Comparison of ENCODE assay signal across 9 cellular contexts in the genomic region with DNA sequence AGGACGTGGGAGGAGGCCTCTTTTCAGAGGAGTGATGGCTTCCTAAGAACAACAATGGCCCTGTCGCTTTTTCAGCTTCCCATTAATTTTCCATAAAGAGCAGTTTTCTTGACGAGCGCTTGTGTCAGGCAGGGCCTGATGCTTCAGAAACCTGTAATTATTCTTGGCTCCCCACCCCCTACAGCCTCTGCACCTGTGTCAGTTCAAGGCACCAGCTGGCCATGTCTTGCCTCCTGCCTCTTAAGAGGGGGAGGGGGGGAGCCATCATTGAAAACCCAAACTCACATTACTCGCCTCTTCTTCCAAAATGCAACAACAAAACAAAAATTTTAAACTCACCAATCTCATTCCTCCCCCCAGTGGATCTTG. TPM values are rescaled to one million over a fixed set of nuclear protein-coding genes. Genes with fewer than 3 reads are reported as not detected.
DNase-seq lines count a peak whose midpoint lies in the region; ATAC-seq and TF ChIP-seq lines count a peak whose summit lies in the region.
"Had no signal": no experiment of that assay in that cellular context is flagged by ENCODE, and none has a peak within 500 bp of the region (broad histone marks: within the 10 kb centered on the region; RNA-seq: fewer than 3 reads in every experiment).

No MANE protein-coding gene starts in this region.

- H3K27ac Mint-ChIP-seq in CD4-positive, alpha-beta T cell, result peak overlapping the region; percentile 77
- H3K27ac Mint-ChIP-seq in neural crest cell (ENCODE audit: unreplicated experiment), result peak overlapping the region; percentile 87

- no peak overlapping the region for H3K4me3 Mint-ChIP-seq in CD4-positive, alpha-beta T cell
- peak overlapping the region; percentile 62 for H3K4me3 Mint-ChIP-seq in neural crest cell
- H3K4me3 Mint-ChIP-seq: CD4-positive, CD25-positive, alpha-beta regulatory T cell had no signal

- H3K36me3 Mint-ChIP-seq in CD4-positive, alpha-beta T cell (ENCODE audit: low read depth), result peaks cover 23% of the 10 kb centered on the region
- peaks cover 14% of the 10 kb centered on the region for H3K36me3 Mint-ChIP-seq in neural crest cell (ENCODE audit: low read depth)

- no peaks in the 10 kb centered on the region for H3K9me3 Mint-ChIP-seq in CD4-positive, alpha-beta T cell
- H3K9me3 Mint-ChIP-seq in neural crest cell, result peaks cover 6% of the 10 kb centered on the region

- ATAC-seq in CD4-positive, alpha-beta T cell (ENCODE audit: poor library complexity), result no peak
- no peak for ATAC-seq in HG03354 (IDR thresholded peaks at IDR 0.05; ENCODE audit: poor library complexity, severe bottlenecking, unreplicated experiment)
- no peak for ATAC-seq in GM21367 (IDR thresholded peaks at IDR 0.05; ENCODE audit: unreplicated experiment)
- no peak for ATAC-seq in HG03520 (IDR thresholded peaks at IDR 0.05; ENCODE audit: unreplicated experiment)

- POLR2A ChIA-PET in CD4-positive, alpha-beta T cell (lab: Charles Lee), result interaction anchor here (2.1 kb wide), 1 partner anchor 10 kb away, joined by 14 read pairs; no protein-coding TSS in a partner anchor

- H3K27me3 Mint-ChIP-seq in CD4-positive, alpha-beta T cell, result no peaks in the 10 kb centered on the region
- H3K27me3 Mint-ChIP-seq in neural crest cell (ENCODE audit: low read depth), result no peaks in the 10 kb centered on the region
- H3K27me3 Mint-ChIP-seq: CD4-positive, CD25-positive, alpha-beta regulatory T cell had no signal

- H3K4me3 ChIP-seq in ectodermal cell (ENCODE audit: insufficient read depth, low read depth, low read length), result no peak overlapping the region

- H3K4me1 Mint-ChIP-seq in CD4-positive, alpha-beta T cell (ENCODE audit: low read depth), result peaks cover 79% of the 10 kb centered on the region
- peaks cover 70% of the 10 kb centered on the region for H3K4me1 Mint-ChIP-seq in neural crest cell

- no peak overlapping the region for H3K27ac ChIP-seq in CD4-positive, alpha-beta T cell (ENCODE audit: low read depth, low read length)
- peak overlapping the region; percentile 56 for H3K27ac ChIP-seq in ectodermal cell (ENCODE audit: insufficient read depth, low read depth, low read length, poor library complexity, severe bottlenecking)

- no peaks in the 10 kb centered on the region for H3K36me3 ChIP-seq in ectodermal cell (ENCODE audit: control insufficient read depth, insufficient read depth, low read length)

- 31 to 46% methylated on average over 5 of the region's 5 CpGs for WGBS in ectodermal cell, 2 experiments

- TF ChIP-seq CTCF in CD4-positive, alpha-beta T cell (IDR thresholded peaks at IDR 0.05), result no peak
- TF ChIP-seq CTCF in neural crest cell (conservative IDR thresholded peaks at IDR 0.05), result no peak

- CTCF ChIA-PET in CD4-positive, alpha-beta T cell (lab: Charles Lee), result no interaction called here

- intact Hi-C loops in CD4-positive, alpha-beta T cell (cut with DNase I, micrococcal nuclease), result loop anchor here in 1 of 2 experiments (5.0 kb wide), 1 partner anchor 34 kb away; the partner anchor contains the start of gene KLF7

- DNase-seq in CD4-positive, alpha-beta T cell, result no peak
- DNase-seq in NCI-H2107 treated with DMSO at 0.1 percent for 48 hours (lab: John Stamatoyannopoulos, UW; ENCODE audit: unreplicated experiment) (peak; percentile 88), neural crest cell (ENCODE audit: low read depth, low spot score) (no peak)
- no peak for DNase-seq in activated CD8-positive, alpha-beta memory T cell treated with anti-CD3 and anti-CD28 coated beads, Interleukin-2, amount 50 U/mL, for 4 hours
- DNase-seq: CD4-positive, CD25-positive, alpha-beta regulatory T cell had no signal

- H3K4me1 ChIP-seq in ectodermal cell (ENCODE audit: control insufficient read depth, insufficient read depth, low read length), result peaks cover 21% of the 10 kb centered on the region

- no peaks in the 10 kb centered on the region for H3K27me3 ChIP-seq in CD4-positive, alpha-beta T cell (ENCODE audit: control insufficient read depth, insufficient read depth, low read length)
- no peaks in the 10 kb centered on the region for H3K27me3 ChIP-seq in ectodermal cell (ENCODE audit: control insufficient read depth, insufficient read depth, low read length, poor library complexity, severe bottlenecking)

- H3K9me3 ChIP-seq in CD4-positive, alpha-beta T cell (ENCODE audit: control insufficient read depth, low read length), result no peaks in the 10 kb centered on the region
- H3K9me3 ChIP-seq in ectodermal cell (ENCODE audit: control insufficient read depth, low read length), result peaks cover 3% of the 10 kb centered on the region

RNA-seq across cellular contexts. Expression of gene KLF7, which starts 32.3 kb away (rescaled TPM):
- 10 to 100 TPM; 90.1 to 96.9 TPM for total RNA-seq in CD4-positive, alpha-beta T cell
- polyA plus RNA-seq in ectodermal cell (2013, experiment 1 of 4), result 12.3 TPM
- 9.7 TPM for polyA plus RNA-seq in ectodermal cell (2013, experiment 2 of 4)
- polyA plus RNA-seq in ectodermal cell (2013, experiment 3 of 4), result 6.2 TPM
- 7.5 TPM for polyA plus RNA-seq in ectodermal cell (2013, experiment 4 of 4)
- total RNA-seq in neural crest cell, result 17.4 and 18.4 TPM in 2 replicates
